9 cellular contexts compared by ENCODE assay signal in the genomic region with DNA sequence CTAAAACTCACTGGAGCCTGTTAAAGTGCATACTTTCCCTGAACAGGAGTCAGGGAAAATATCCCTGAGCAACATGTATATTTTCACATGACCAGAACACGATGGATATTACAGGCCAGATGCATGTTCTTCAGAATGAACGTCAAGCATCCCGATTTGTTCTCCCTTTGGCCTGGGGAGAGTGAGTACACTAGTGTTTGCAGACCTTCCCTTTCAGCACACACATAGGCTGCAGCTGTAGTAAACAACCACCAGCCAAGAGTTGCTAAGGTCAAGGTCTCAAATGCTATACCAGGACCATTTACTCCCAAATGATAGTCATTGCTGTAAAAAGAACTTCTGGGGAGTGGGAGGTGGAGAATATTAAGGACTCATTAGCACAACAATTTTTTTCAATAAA. TPM values are rescaled to one million over a fixed set of nuclear protein-coding genes. Genes with fewer than 3 reads are reported as not detected.
DNase-seq lines count a peak whose midpoint lies in the region; ATAC-seq and TF ChIP-seq lines count a peak whose summit lies in the region.
"Had no signal": no experiment of that assay in that cellular context is flagged by ENCODE, and none has a peak within 500 bp of the region (broad histone marks: within the 10 kb centered on the region; RNA-seq: fewer than 3 reads in every experiment).

No MANE protein-coding gene starts in this region.

- no peak for TF ChIP-seq EP300 in upper lobe of left lung (IDR thresholded peaks at IDR 0.05)

- H3K4me1 Mint-ChIP-seq in type B pancreatic cell (ENCODE audit: unreplicated experiment) = peaks cover 41% of the 10 kb centered on the region

- no peak for TF ChIP-seq POLR2A in upper lobe of left lung (IDR thresholded peaks at IDR 0.05)

- H3K9ac ChIP-seq in adipocyte (ENCODE audit: low read length) = no peak overlapping the region

- H3K4me1 ChIP-seq in heart right ventricle (peaks cover 0 to 64% (median 47%) of the 10 kb centered on the region in 9 donors), adipocyte (ENCODE audit: control insufficient read depth, insufficient read depth, low read length) (peaks cover 42% of the 10 kb centered on the region), upper lobe of left lung (peaks cover 4 to 41% (median 14%) of the 10 kb centered on the region in 4 donors)

- peak overlapping the region; percentile 56 for H3K4me3 Mint-ChIP-seq in type B pancreatic cell

- no peak for TF ChIP-seq CTCF in heart right ventricle (IDR thresholded peaks at IDR 0.05)
- TF ChIP-seq CTCF in type B pancreatic cell (conservative IDR thresholded peaks at IDR 0.05) = no peak
- TF ChIP-seq CTCF in upper lobe of left lung (IDR thresholded peaks at IDR 0.05) = no peak
- TF ChIP-seq CTCF in GM20000 (IDR thresholded peaks at IDR 0.05; ENCODE audit: extremely low read depth, missing control alignments) = no peak

- 19% methylated on average over 3 of the region's 3 CpGs for WGBS in heart right ventricle, 2 donors
- WGBS in upper lobe of left lung, 2 donors = 58 to 65% methylated on average over 3 of the region's 3 CpGs

- H3K9me3 Mint-ChIP-seq in type B pancreatic cell = no peaks in the 10 kb centered on the region

- H3K4me3 ChIP-seq in heart right ventricle (peak overlapping the region in 5 of 10 donors; percentile 9 to 95 (median 86)), adipocyte (ENCODE audit: low read length) (no peak overlapping the region), upper lobe of left lung (no peak overlapping the region)

- no peaks in the 10 kb centered on the region for H3K36me3 ChIP-seq in heart right ventricle
- H3K36me3 ChIP-seq in adipocyte (ENCODE audit: control insufficient read depth, insufficient read depth, low read length, severe bottlenecking) = no peaks in the 10 kb centered on the region
- H3K36me3 ChIP-seq in upper lobe of left lung = no peaks in the 10 kb centered on the region

- H3K27ac ChIP-seq in heart right ventricle = peak overlapping the region; percentile 9 to 99 (median 97)
- no peak overlapping the region for H3K27ac ChIP-seq in upper lobe of left lung

- H3K27ac Mint-ChIP-seq in type B pancreatic cell = peak overlapping the region; percentile 80

- DNase-seq in heart right ventricle (peak in 1 of 2 donors; percentile 13), Right ventricle myocardium superior (no peak), adipocyte (ENCODE audit: low read depth) (peak; percentile 13), myocyte (ENCODE audit: low read depth) (peak; percentile 25), type B pancreatic cell (ENCODE audit: extremely low spot score, unreplicated experiment) (no peak), upper lobe of left lung (no peak), NAMALWA (ENCODE audit: low spot score) (no peak), GM20000 (ENCODE audit: low spot score) (no peak)
- DNase-seq: foreskin melanocyte had no signal

- H3K36me3 Mint-ChIP-seq in type B pancreatic cell = no peaks in the 10 kb centered on the region

- H3K27me3 Mint-ChIP-seq in type B pancreatic cell = peaks cover 3% of the 10 kb centered on the region

- ATAC-seq in heart right ventricle = no peak
- no peak for ATAC-seq in Right ventricle myocardium superior (ENCODE audit: poor library complexity)
- no peak for ATAC-seq in upper lobe of left lung (ENCODE audit: low FRiP score in 2 of 2)

- H3K27me3 ChIP-seq in heart right ventricle = peaks cover 0 to 12% (median 0%) of the 10 kb centered on the region in 7 donors
- no peaks in the 10 kb centered on the region for H3K27me3 ChIP-seq in adipocyte (replicated peaks; ENCODE audit: control insufficient read depth, insufficient read depth, low read length)
- H3K27me3 ChIP-seq in upper lobe of left lung = peaks cover 0 to 6% (median 0%) of the 10 kb centered on the region in 4 donors

- intact Hi-C loops in heart right ventricle (cut with DNase I) = loop anchor here in 9 of 10 donors (5.0 to 10.0 kb wide), 15 partner anchors 44 to 1084 kb away; no protein-coding TSS in a partner anchor
- intact Hi-C loops in Right ventricle myocardium superior (cut with DNase I) = loop anchor here (10.0 kb wide), 2 partner anchors 176 to 296 kb away; no protein-coding TSS in a partner anchor

- H3K9me3 ChIP-seq in heart right ventricle (no peaks in the 10 kb centered on the region), adipocyte (ENCODE audit: control insufficient read depth, low read length) (no peaks in the 10 kb centered on the region), upper lobe of left lung (no peaks in the 10 kb centered on the region)

RNA-seq across cellular contexts. Expression of a gene that starts 3.0 kb away (rescaled TPM):
- 10 to 100 TPM; 11.2 to 23.9 (median 21.2) TPM for total RNA-seq in heart right ventricle
- polyA plus RNA-seq in heart right ventricle = 1 to 10 TPM; 2.1 to 3.5 TPM
- total RNA-seq in Right ventricle myocardium superior = 14.0 TPM
- 36.9 and 38.7 TPM in 2 replicates for total RNA-seq in myocyte
- polyA plus RNA-seq in myocyte (2012) = 7.9 TPM
- 25.4 and 30.2 TPM in 2 replicates for total RNA-seq in type B pancreatic cell (ENCODE audit: low replicate concordance)
- total RNA-seq in upper lobe of left lung = 10 to 100 TPM in 1 of 6 donors, 1 to 10 TPM in 5; 3.1 to 10.1 (median 4.8) TPM

Comparison
In these comparisons a context has a peak if more than half of its experiments do, and no peak if none do; other contexts are left out.
1. DNase-seq: peak in adipocyte (single experiment) and myocyte (single experiment); none in Right ventricle myocardium superior (single experiment), type B pancreatic cell (single experiment), upper lobe of left lung (0 of 2), NAMALWA (single experiment) and GM20000 (single experiment).
2. H3K27ac ChIP-seq: peak in heart right ventricle (10 of 10); none in upper lobe of left lung (0 of 4).